16 cellular contexts compared by ENCODE assay signal in the genomic region with DNA sequence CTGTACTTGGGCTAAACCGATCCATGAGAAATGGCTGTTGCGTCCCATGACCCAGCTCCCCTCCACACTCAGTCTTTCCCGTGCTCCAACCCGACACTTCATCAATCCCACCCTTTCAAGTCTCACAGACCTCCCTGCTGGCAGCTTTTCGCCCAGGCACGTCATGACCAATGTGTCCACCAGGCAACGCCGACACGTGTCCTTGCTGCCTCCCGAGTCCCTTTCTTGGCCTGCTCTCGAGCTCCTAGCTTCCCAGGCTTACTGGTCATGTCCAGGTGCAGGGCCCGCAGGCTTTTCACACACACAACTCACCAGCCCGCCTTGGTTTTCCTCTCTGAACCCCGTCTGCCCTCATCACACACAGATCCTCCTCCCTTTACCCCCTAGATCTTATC. TPM values are rescaled to one million over a fixed set of nuclear protein-coding genes. Genes with fewer than 3 reads are reported as not detected.
DNase-seq lines count a peak whose midpoint lies in the region; ATAC-seq, FAIRE-seq and TF ChIP-seq lines count a peak whose summit lies in the region.
"Had no signal": no experiment of that assay in that cellular context is flagged by ENCODE, and none has a peak within 500 bp of the region (broad histone marks: within the 10 kb centered on the region; RNA-seq: fewer than 3 reads in every experiment).

No MANE protein-coding gene starts in this region.

- BruUV-seq in HepG2 (replicated peaks; lab: Mats Ljungman, UMichigan): no TSS peak

- peaks cover 16% of the 10 kb centered on the region for H3K4me1 Mint-ChIP-seq in activated T-helper 17 cell treated with anti-CD3 and anti-CD28 coated beads, Interleukin-2, amount 50 U/mL, for 72 hours

- H3K9me3 Mint-ChIP-seq in activated T-helper 17 cell treated with anti-CD3 and anti-CD28 coated beads, Interleukin-2, amount 50 U/mL, for 72 hours: no peaks in the 10 kb centered on the region
- H3K9me3 Mint-ChIP-seq: CD8-positive, alpha-beta T cell had no signal

- in situ Hi-C loops in HepG2 (cut with HindIII; ENCODE audit: extremely low pct_ligation_motif_present, low pct_unique_long_range_greater_than_20kb): no loop called here

- H3K79me2 ChIP-seq in HepG2 (ENCODE audit: insufficient read depth, low read length): peaks cover 4% of the 10 kb centered on the region

- peaks cover 16% of the 10 kb centered on the region for H4K20me1 ChIP-seq in HepG2 (ENCODE audit: insufficient read depth, low read length)

- H3K9ac ChIP-seq in HepG2 (ENCODE audit: insufficient read depth, low read depth, low read length): no peak overlapping the region

- H3K4me2 ChIP-seq in HepG2 (ENCODE audit: low read depth, low read length): no peak overlapping the region

- TF ChIP-seq POLR2A in HepG2 (IDR thresholded peaks at IDR 0.05; ENCODE audit: insufficient read depth in 1 of 2, low read depth in 2 of 2, low read length in 2 of 2) (no peak), right lobe of liver (IDR thresholded peaks at IDR 0.05) (no peak)

- TF ChIP-seq RAD21 in HepG2 (CRISPR knock-in tag; IDR thresholded peaks at IDR 0.05): no peak

- no peak for DNase-seq in HepG2 (ENCODE audit: low spot score)
- DNase-seq in right lobe of liver: no peak
- DNase-seq in left kidney (ENCODE audit: low read depth, low spot score): peak; percentile 70
- no peak for DNase-seq in 8988T
- DNase-seq in NOMO-1 treated with DMSO at 0.1 percent for 48 hours (lab: John Stamatoyannopoulos, UW; ENCODE audit: unreplicated experiment): no peak
- DNase-seq: activated T-cell treated with anti-CD3 and anti-CD28 coated beads for 4 hours; CD8-positive, alpha-beta T cell; mammary epithelial cell; MG63; NCI-H345 had no signal

- no peak for TF ChIP-seq EP300 in HepG2 (IDR thresholded peaks at IDR 0.05; ENCODE audit: low read depth in 2 of 2, low read length in 2 of 2)
- no peak for TF ChIP-seq EP300 in HepG2 (CRISPR knock-in tag; IDR thresholded peaks at IDR 0.05; ENCODE audit: borderline replicate concordance)

- H3K27ac ChIP-seq in HepG2 (ENCODE audit: extremely low read length, insufficient read depth, low read length) (no peak overlapping the region), right lobe of liver (no peak overlapping the region)
- H3K27ac ChIP-seq: epithelial cell of prostate, right atrium auricular region had no signal

- peaks cover 26% of the 10 kb centered on the region for H3K36me3 Mint-ChIP-seq in activated T-helper 17 cell treated with anti-CD3 and anti-CD28 coated beads, Interleukin-2, amount 50 U/mL, for 72 hours (ENCODE audit: low read depth)

- H3K27me3 ChIP-seq in HepG2 (ENCODE audit: control insufficient read depth in 1 of 2, insufficient read depth in 2 of 2, low read length in 2 of 2): no peaks in the 10 kb centered on the region
- no peaks in the 10 kb centered on the region for H3K27me3 ChIP-seq in right lobe of liver
- H3K27me3 ChIP-seq: MG63, right atrium auricular region had no signal

- POLR2A ChIA-PET in HepG2 (lab: Yijun Ruan, JAX): no interaction called here

- H3K4me3 Mint-ChIP-seq in activated T-helper 17 cell treated with anti-CD3 and anti-CD28 coated beads, Interleukin-2, amount 50 U/mL, for 72 hours: no peak overlapping the region
- H3K4me3 Mint-ChIP-seq: CD8-positive, alpha-beta T cell had no signal

- no peak overlapping the region for H3K4me3 ChIP-seq in HepG2 (replicated peaks in 1 of 3; ENCODE audit: insufficient read depth in 1 of 3, low read depth in 2 of 3, low read length in 3 of 3)
- no peak overlapping the region for H3K4me3 ChIP-seq in right lobe of liver
- H3K4me3 ChIP-seq: MG63, right atrium auricular region had no signal

- FAIRE-seq in HepG2 (lab: Jason Lieb, UNC): no peak
- FAIRE-seq: bronchial epithelial cell had no signal

- H3K27me3 Mint-ChIP-seq in activated T-helper 17 cell treated with anti-CD3 and anti-CD28 coated beads, Interleukin-2, amount 50 U/mL, for 72 hours: no peaks in the 10 kb centered on the region

- H3K36me3 ChIP-seq in HepG2 (replicated peaks in 1 of 2; ENCODE audit: control insufficient read depth in 1 of 2, insufficient read depth in 2 of 2, low read length in 2 of 2) (peaks cover 5 to 15% of the 10 kb centered on the region in 2 experiments; a peak in 2 of 5 replicates), right lobe of liver (peaks cover 0 to 13% (median 3%) of the 10 kb centered on the region in 4 donors)

- H3K4me1 ChIP-seq in HepG2 (ENCODE audit: insufficient read depth, low read length): peaks cover 32% of the 10 kb centered on the region
- H3K4me1 ChIP-seq in right lobe of liver: peaks cover 0 to 16% (median 7%) of the 10 kb centered on the region in 4 donors

- CTCF ChIA-PET in HepG2 (lab: Yijun Ruan, JAX; ENCODE audit: low intra/inter-chr PET ratio, low total read pairs): no interaction called here

- peak overlapping the region; percentile 42 for H3K27ac Mint-ChIP-seq in activated T-helper 17 cell treated with anti-CD3 and anti-CD28 coated beads, Interleukin-2, amount 50 U/mL, for 72 hours

- no peak overlapping the region for H2AFZ ChIP-seq in HepG2 (ENCODE audit: low read length)

- TF ChIP-seq CTCF in HepG2 (CRISPR knock-in tag; IDR thresholded peaks at IDR 0.05) (no peak), right lobe of liver (IDR thresholded peaks at IDR 0.05) (no peak)

- intact Hi-C loops in HepG2 (cut with micrococcal nuclease; ENCODE audit: unreplicated experiment) (no loop called here), right lobe of liver (cut with DNase I) (no loop called here)

- ATAC-seq in HepG2: no peak
- ATAC-seq in right lobe of liver: no peak
- ATAC-seq in activated T-helper 17 cell treated with anti-CD3 and anti-CD28 coated beads, Interleukin-2, amount 50 U/mL, for 72 hours (replicated peaks): no peak
- ATAC-seq in HG02840 (IDR thresholded peaks at IDR 0.05; ENCODE audit: low FRiP score, unreplicated experiment): no peak
- no peak for ATAC-seq in GM18502 (IDR thresholded peaks at IDR 0.05; ENCODE audit: poor library complexity, unreplicated experiment)
- ATAC-seq: CD8-positive, alpha-beta T cell had no signal

- H3K9me3 ChIP-seq in HepG2 (ENCODE audit: low read length): no peaks in the 10 kb centered on the region
- H3K9me3 ChIP-seq in right lobe of liver: no peaks in the 10 kb centered on the region
- H3K9me3 ChIP-seq: MG63, right atrium auricular region had no signal

- WGBS in HepG2 (ENCODE audit: low lambda C conversion rate): 97% methylated on average over 14 of the region's 14 CpGs
- WGBS in right lobe of liver (ENCODE audit: insufficient coverage, low coverage, low lambda C conversion rate, missing lambda C conversion rate): 93% methylated on average over 12 of the region's 14 CpGs

RNA-seq across cellular contexts. Expression of a gene that starts 12.2 kb away (rescaled TPM):
- total RNA-seq in HepG2 (2016; rRNA removed; fragmentation: Illumina TruSeq; extraction: Trizol) (2.3 and 3.5 TPM in 2 replicates), right lobe of liver (10 to 100 TPM in 2 of 6 experiments, 1 to 10 TPM in 4; 3.3 to 12.6 (median 7.0) TPM)
- total RNA-seq in HepG2 (2016; cell fraction: cytosol; rRNA removed; fragmentation: Illumina TruSeq; extraction: Trizol; ENCODE audit: low read depth): 0.79 and 1.5 TPM in 2 replicates
- total RNA-seq in HepG2 (2016; cell fraction: insoluble cytoplasmic fraction; rRNA removed; fragmentation: Illumina TruSeq; extraction: Trizol): 2.0 and 2.9 TPM in 2 replicates
- 2.3 and 2.4 TPM in 2 replicates for total RNA-seq in HepG2 (2016; cell fraction: membrane; rRNA removed; fragmentation: Illumina TruSeq; extraction: Trizol)
- total RNA-seq in HepG2 (2016; cell fraction: nucleus; rRNA removed; fragmentation: Illumina TruSeq; extraction: Trizol): 3.0 and 3.9 TPM in 2 replicates
- 1.8 and 2.1 TPM in 2 replicates for polyA plus RNA-seq in HepG2 (2011; rRNA removed)
- polyA plus RNA-seq in HepG2 (2011; cell fraction: cytosol; rRNA removed): 0.86 and 0.92 TPM in 2 replicates
- polyA plus RNA-seq in HepG2 (2011; cell fraction: nucleus; rRNA removed): 13.6 and 19.3 TPM in 2 replicates
- polyA plus RNA-seq in HepG2 (2012): 6.6 and 7.5 TPM in 2 replicates
- 0.35 and 0.63 TPM in 2 replicates for polyA plus RNA-seq in HepG2 (2016; cell fraction: cytosol; fragmentation: Illumina TruSeq; extraction: Trizol; ENCODE audit: low read depth)
- polyA plus RNA-seq in HepG2 (2016; cell fraction: insoluble cytoplasmic fraction; fragmentation: Illumina TruSeq; extraction: Trizol; ENCODE audit: low read depth): 3.1 and 5.6 TPM in 2 replicates
- polyA plus RNA-seq in HepG2 (2016; cell fraction: membrane; fragmentation: Illumina TruSeq; extraction: Trizol; ENCODE audit: low read depth): 1.4 and 1.6 TPM in 2 replicates
- 14.3 and 17.8 TPM in 2 replicates for polyA plus RNA-seq in HepG2 (2016; cell fraction: nucleus; fragmentation: Illumina TruSeq; extraction: Trizol; ENCODE audit: insufficient read depth, low read depth)
- polyA minus RNA-seq in HepG2 (2011; rRNA and poly(A)+ RNA removed; ENCODE audit: low replicate concordance): 4.3 and 8.2 TPM in 2 replicates
- polyA minus RNA-seq in HepG2 (2011; cell fraction: cytosol; rRNA and poly(A)+ RNA removed): 3.1 and 3.8 TPM in 2 replicates
- 8.1 and 8.8 TPM in 2 replicates for polyA minus RNA-seq in HepG2 (2011; cell fraction: nucleus; rRNA and poly(A)+ RNA removed)
- total RNA-seq in activated T-helper 17 cell treated with anti-CD3 and anti-CD28 coated beads, Interleukin-2, amount 50 U/mL, for 72 hours: 10 to 100 TPM; 28.7 to 33.2 TPM

RNA-seq across cellular contexts. Expression of a gene that starts 51.4 kb away (rescaled TPM):
- 11.3 and 30.4 TPM in 2 replicates for total RNA-seq in HepG2 (2016; rRNA removed; fragmentation: Illumina TruSeq; extraction: Trizol)
- total RNA-seq in HepG2 (2016; cell fraction: cytosol; rRNA removed; fragmentation: Illumina TruSeq; extraction: Trizol; ENCODE audit: low read depth): 7.6 and 9.3 TPM in 2 replicates
- 9.9 and 30.6 TPM in 2 replicates for total RNA-seq in HepG2 (2016; cell fraction: insoluble cytoplasmic fraction; rRNA removed; fragmentation: Illumina TruSeq; extraction: Trizol)
- total RNA-seq in HepG2 (2016; cell fraction: membrane; rRNA removed; fragmentation: Illumina TruSeq; extraction: Trizol): 11.2 and 13.2 TPM in 2 replicates
- 35.7 and 46.1 TPM in 2 replicates for total RNA-seq in HepG2 (2016; cell fraction: nucleus; rRNA removed; fragmentation: Illumina TruSeq; extraction: Trizol)
- polyA plus RNA-seq in HepG2 (2011; rRNA removed): 51.3 and 65.4 TPM in 2 replicates
- 21.2 and 36.3 TPM in 2 replicates for polyA plus RNA-seq in HepG2 (2011; cell fraction: cytosol; rRNA removed)
- polyA plus RNA-seq in HepG2 (2011; cell fraction: nucleus; rRNA removed): 464 and 562 TPM in 2 replicates
- polyA plus RNA-seq in HepG2 (2012): 23.3 and 40.7 TPM in 2 replicates
- 3.8 and 4.0 TPM in 2 replicates for polyA plus RNA-seq in HepG2 (2016; cell fraction: cytosol; fragmentation: Illumina TruSeq; extraction: Trizol; ENCODE audit: low read depth)
- polyA plus RNA-seq in HepG2 (2016; cell fraction: insoluble cytoplasmic fraction; fragmentation: Illumina TruSeq; extraction: Trizol; ENCODE audit: low read depth): 14.4 and 16.9 TPM in 2 replicates
- polyA plus RNA-seq in HepG2 (2016; cell fraction: membrane; fragmentation: Illumina TruSeq; extraction: Trizol; ENCODE audit: low read depth): 7.9 and 8.8 TPM in 2 replicates
- polyA plus RNA-seq in HepG2 (2016; cell fraction: nucleus; fragmentation: Illumina TruSeq; extraction: Trizol; ENCODE audit: insufficient read depth, low read depth): 128 and 136 TPM in 2 replicates
- polyA minus RNA-seq in HepG2 (2011; rRNA and poly(A)+ RNA removed; ENCODE audit: low replicate concordance): 30.6 and 64.0 TPM in 2 replicates
- 15.6 and 19.8 TPM in 2 replicates for polyA minus RNA-seq in HepG2 (2011; cell fraction: cytosol; rRNA and poly(A)+ RNA removed)
- polyA minus RNA-seq in HepG2 (2011; cell fraction: nucleus; rRNA and poly(A)+ RNA removed): 41.3 and 46.7 TPM in 2 replicates
- total RNA-seq in right lobe of liver: 10 to 100 TPM in 4 of 6 experiments, 1 to 10 TPM in 2; 6.0 to 17.2 (median 13.2) TPM
- 10 to 100 TPM; 35.2 to 43.4 TPM for total RNA-seq in activated T-helper 17 cell treated with anti-CD3 and anti-CD28 coated beads, Interleukin-2, amount 50 U/mL, for 72 hours

RNA-seq across cellular contexts. Expression of a gene that starts 52.4 kb away (rescaled TPM):
- total RNA-seq in HepG2 (2016; rRNA removed; fragmentation: Illumina TruSeq; extraction: Trizol) (65.8 and 75.8 TPM in 2 replicates), right lobe of liver (10 to 100 TPM in 5 of 6 experiments, 1 to 10 TPM in 1; 9.7 to 26.2 (median 13.1) TPM)
- total RNA-seq in HepG2 (2016; cell fraction: cytosol; rRNA removed; fragmentation: Illumina TruSeq; extraction: Trizol; ENCODE audit: low read depth): 6.6 and 6.8 TPM in 2 replicates
- total RNA-seq in HepG2 (2016; cell fraction: insoluble cytoplasmic fraction; rRNA removed; fragmentation: Illumina TruSeq; extraction: Trizol): 68.7 and 76.2 TPM in 2 replicates
- 16.3 and 19.0 TPM in 2 replicates for total RNA-seq in HepG2 (2016; cell fraction: membrane; rRNA removed; fragmentation: Illumina TruSeq; extraction: Trizol)
- total RNA-seq in HepG2 (2016; cell fraction: nucleus; rRNA removed; fragmentation: Illumina TruSeq; extraction: Trizol): 55.3 and 57.6 TPM in 2 replicates
- polyA plus RNA-seq in HepG2 (2011; rRNA removed): 7.1 and 7.2 TPM in 2 replicates
- polyA plus RNA-seq in HepG2 (2011; cell fraction: cytosol; rRNA removed): 4.8 and 5.9 TPM in 2 replicates
- polyA plus RNA-seq in HepG2 (2011; cell fraction: nucleus; rRNA removed): 17.4 and 22.0 TPM in 2 replicates
- polyA plus RNA-seq in HepG2 (2012): 22.0 and 25.7 TPM in 2 replicates
- 3.5 and 3.7 TPM in 2 replicates for polyA plus RNA-seq in HepG2 (2016; cell fraction: cytosol; fragmentation: Illumina TruSeq; extraction: Trizol; ENCODE audit: low read depth)
- polyA plus RNA-seq in HepG2 (2016; cell fraction: insoluble cytoplasmic fraction; fragmentation: Illumina TruSeq; extraction: Trizol; ENCODE audit: low read depth): 56.2 and 57.1 TPM in 2 replicates
- 8.9 and 9.7 TPM in 2 replicates for polyA plus RNA-seq in HepG2 (2016; cell fraction: membrane; fragmentation: Illumina TruSeq; extraction: Trizol; ENCODE audit: low read depth)
- polyA plus RNA-seq in HepG2 (2016; cell fraction: nucleus; fragmentation: Illumina TruSeq; extraction: Trizol; ENCODE audit: insufficient read depth, low read depth): 56.6 and 58.6 TPM in 2 replicates
- 18.4 and 38.7 TPM in 2 replicates for polyA minus RNA-seq in HepG2 (2011; rRNA and poly(A)+ RNA removed; ENCODE audit: low replicate concordance)
- polyA minus RNA-seq in HepG2 (2011; cell fraction: cytosol; rRNA and poly(A)+ RNA removed): 21.0 and 22.0 TPM in 2 replicates
- 43.1 and 48.6 TPM in 2 replicates for polyA minus RNA-seq in HepG2 (2011; cell fraction: nucleus; rRNA and poly(A)+ RNA removed)
- 10 to 100 TPM; 48.8 to 77.1 TPM for total RNA-seq in activated T-helper 17 cell treated with anti-CD3 and anti-CD28 coated beads, Interleukin-2, amount 50 U/mL, for 72 hours
